Comparison of ENCODE assay signal across 10 cellular contexts in genomic region chr7:102444961-102445673, GRCh38. TPM values are rescaled to one million over a fixed set of nuclear protein-coding genes. Genes with fewer than 3 reads are reported as not detected.
DNase-seq lines count a peak whose midpoint lies in the region; ATAC-seq and TF ChIP-seq lines count a peak whose summit lies in the region.
"Had no signal": no experiment of that assay in that cellular context is flagged by ENCODE, and none has a peak within 500 bp of the region (broad histone marks: within the 10 kb centered on the region; RNA-seq: fewer than 3 reads in every experiment).

No MANE protein-coding gene starts in this region.

- H3K18ac ChIP-seq in neuronal stem cell (ENCODE audit: low read length) = no peak overlapping the region

- no peak overlapping the region for H4K8ac ChIP-seq in neuronal stem cell (ENCODE audit: low read depth, low read length)

- H3K4me1 ChIP-seq in neuronal stem cell (ENCODE audit: control insufficient read depth in 2 of 2, insufficient read depth in 1 of 2, low read depth in 1 of 2, low read length in 2 of 2) = no peaks in the 10 kb centered on the region
- no peaks in the 10 kb centered on the region for H3K4me1 ChIP-seq in testis

- ATAC-seq in GM18873 (IDR thresholded peaks at IDR 0.05; ENCODE audit: low FRiP score, unreplicated experiment) (peak; percentile 48), GM21576 (IDR thresholded peaks at IDR 0.05; ENCODE audit: unreplicated experiment) (peak; percentile 49), HG03460 (IDR thresholded peaks at IDR 0.05; ENCODE audit: unreplicated experiment) (peak; percentile 41)
- ATAC-seq: gastroesophageal sphincter had no signal

- DNase-seq in neuronal stem cell (ENCODE audit: low spot score) (no peak), mesenteric fat pad (ENCODE audit: low spot score) (no peak), posterior vena cava (ENCODE audit: low spot score) (no peak), testis (no peak)
- DNase-seq: activated CD4-positive, alpha-beta T cell treated with anti-CD3 and anti-CD28 coated beads, Interleukin-2, amount 50 U/mL, for 4 hours; stimulated activated CD4-positive, alpha-beta T cell treated with anti-CD3 and anti-CD28 coated beads, Interleukin-1b, Interleukin-23, amount 100 ng/mL, for 48 hours had no signal

- H2BK120ac ChIP-seq in neuronal stem cell (ENCODE audit: low read depth, low read length) = no peak overlapping the region

- H3K27ac ChIP-seq in neuronal stem cell (replicated peaks; ENCODE audit: low read length) = no peak overlapping the region
- no peak overlapping the region for H3K27ac ChIP-seq in testis
- H3K27ac ChIP-seq: gastroesophageal sphincter had no signal

- TF ChIP-seq CTCF in testis (IDR thresholded peaks at IDR 0.05) = no peak

- no peak overlapping the region for H3K9ac ChIP-seq in neuronal stem cell (ENCODE audit: low read depth, low read length, poor library complexity)

- H2BK15ac ChIP-seq in neuronal stem cell (ENCODE audit: low read length) = no peak overlapping the region

- H3K36me3 ChIP-seq in neuronal stem cell (replicated peaks in 1 of 2; ENCODE audit: control insufficient read depth in 2 of 2, insufficient read depth in 2 of 2, low read length in 2 of 2) (peaks cover 18 to 66% of the 10 kb centered on the region in 2 donors), testis (ENCODE audit: low read depth, missing control alignments) (no peaks in the 10 kb centered on the region)

- H3K9me3 ChIP-seq in neuronal stem cell (replicated peaks in 1 of 2; ENCODE audit: control insufficient read depth in 2 of 2, insufficient read depth in 1 of 2, low read depth in 1 of 2, low read length in 2 of 2) (no peaks in the 10 kb centered on the region), testis (no peaks in the 10 kb centered on the region)
- H3K9me3 ChIP-seq: gastroesophageal sphincter had no signal

- H3K79me1 ChIP-seq in neuronal stem cell (ENCODE audit: low read depth, low read length) = no peaks in the 10 kb centered on the region

- no peak overlapping the region for H3K4me2 ChIP-seq in neuronal stem cell (ENCODE audit: insufficient read depth, low read length, poor library complexity, severe bottlenecking)

- H3K23ac ChIP-seq in neuronal stem cell (ENCODE audit: low read depth, low read length, poor library complexity) = peak overlapping the region; percentile 65

- TF ChIP-seq POLR2A in testis (IDR thresholded peaks at IDR 0.05) = no peak

- no peak overlapping the region for H2BK5ac ChIP-seq in neuronal stem cell (ENCODE audit: low read length)

- H3K14ac ChIP-seq in neuronal stem cell (ENCODE audit: low read length) = no peak overlapping the region

- H3K4ac ChIP-seq in neuronal stem cell (ENCODE audit: low read length) = no peak overlapping the region

- no peak overlapping the region for H4K91ac ChIP-seq in neuronal stem cell (ENCODE audit: low read depth, low read length, poor library complexity)

- intact Hi-C loops in posterior vena cava (cut with DNase I) = no loop called here
- intact Hi-C loops in testis (cut with DNase I; ENCODE audit: low total_unique reads) = no loop called here

- H2BK12ac ChIP-seq in neuronal stem cell (ENCODE audit: low read length) = no peak overlapping the region

- H3K27me3 ChIP-seq in neuronal stem cell (ENCODE audit: control insufficient read depth in 3 of 3, insufficient read depth in 3 of 3, low read depth in 1 of 3, low read length in 3 of 3) (no peaks in the 10 kb centered on the region), testis (no peaks in the 10 kb centered on the region)
- H3K27me3 ChIP-seq: gastroesophageal sphincter had no signal

- H3K4me3 ChIP-seq in neuronal stem cell (ENCODE audit: low read length in 2 of 2) = no peak overlapping the region
- no peak overlapping the region for H3K4me3 ChIP-seq in testis
- H3K4me3 ChIP-seq: gastroesophageal sphincter had no signal

- no peak overlapping the region for H2AFZ ChIP-seq in neuronal stem cell (ENCODE audit: low read length)

- no peak overlapping the region for H2AK5ac ChIP-seq in neuronal stem cell (ENCODE audit: low read depth, low read length)

- no CpG with 5 or more reads among the region's 17 CpGs for WGBS in neuronal stem cell (ENCODE audit: extremely low coverage in 2 of 2, insufficient read length in 2 of 2, insufficient replicate concordance in 1 of 2), 2 donors
- WGBS in testis, 2 donors = 89 to 92% methylated on average over 17 of the region's 17 CpGs

RNA-seq across cellular contexts. Expression of gene ORAI2, which starts 11.7 kb away (rescaled TPM):
- polyA plus RNA-seq in neuronal stem cell (2013, experiment 1 of 2) = 31.9 TPM
- 32.2 TPM for polyA plus RNA-seq in neuronal stem cell (2013, experiment 2 of 2)
- total RNA-seq in mesenteric fat pad = 33.7 TPM
- 10 to 100 TPM; 13.0 to 17.5 TPM for total RNA-seq in posterior vena cava
- total RNA-seq in testis = 10 to 100 TPM in 1 of 2 donors, 1 to 10 TPM in 1; 9.7 to 10.3 TPM
- 9.9 TPM for polyA plus RNA-seq in testis (ENCODE audit: insufficient read depth, low read depth, low replicate concordance)

RNA-seq across cellular contexts. Expression of gene ALKBH4, which starts 19.5 kb away (rescaled TPM):
- polyA plus RNA-seq in neuronal stem cell (2013, experiment 1 of 2) = 13.2 TPM
- polyA plus RNA-seq in neuronal stem cell (2013, experiment 2 of 2) = 13.2 TPM
- total RNA-seq in mesenteric fat pad = 7.0 TPM
- 1 to 10 TPM; 6.4 to 6.8 TPM for total RNA-seq in posterior vena cava
- 10 to 100 TPM; 26.7 to 27.7 TPM for total RNA-seq in testis
- 9.3 TPM for polyA plus RNA-seq in testis (ENCODE audit: insufficient read depth, low read depth, low replicate concordance)

RNA-seq across cellular contexts. Expression of gene LRWD1, which starts 19.7 kb away (rescaled TPM):
- 11.0 TPM for polyA plus RNA-seq in neuronal stem cell (2013, experiment 1 of 2)
- polyA plus RNA-seq in neuronal stem cell (2013, experiment 2 of 2) = 11.6 TPM
- 14.8 TPM for total RNA-seq in mesenteric fat pad
- 1 to 10 TPM; 6.6 to 9.2 TPM for total RNA-seq in posterior vena cava
- total RNA-seq in testis = 100 to 1,000 TPM; 221 to 350 TPM
- 540 TPM for polyA plus RNA-seq in testis (ENCODE audit: insufficient read depth, low read depth, low replicate concordance)

RNA-seq across cellular contexts. Expression of gene POLR2J, which starts 33.6 kb away (rescaled TPM):
- polyA plus RNA-seq in neuronal stem cell (2013, experiment 1 of 2) = 136 TPM
- 136 TPM for polyA plus RNA-seq in neuronal stem cell (2013, experiment 2 of 2)
- 43.6 TPM for total RNA-seq in mesenteric fat pad
- total RNA-seq in posterior vena cava = 10 to 100 TPM; 35.0 to 40.3 TPM
- total RNA-seq in testis = 10 to 100 TPM; 33.9 to 46.0 TPM
- polyA plus RNA-seq in testis (ENCODE audit: insufficient read depth, low read depth, low replicate concordance) = 73.1 TPM

RNA-seq across cellular contexts. Expression of gene PRKRIP1, which starts 49.0 kb away (rescaled TPM):
- 23.3 TPM for polyA plus RNA-seq in neuronal stem cell (2013, experiment 1 of 2)
- 21.4 TPM for polyA plus RNA-seq in neuronal stem cell (2013, experiment 2 of 2)
- 19.3 TPM for total RNA-seq in mesenteric fat pad
- 10 to 100 TPM; 13.8 to 13.9 TPM for total RNA-seq in posterior vena cava
- total RNA-seq in testis = 10 to 100 TPM; 52.5 to 71.1 TPM
- 50.8 TPM for polyA plus RNA-seq in testis (ENCODE audit: insufficient read depth, low read depth, low replicate concordance)

Comparison
In these comparisons a context has a peak if more than half of its experiments do, and no peak if none do; other contexts are left out.
1. RNA of gene LRWD1, which starts 19.7 kb away (total RNA-seq): 221 to 350 TPM in testis; 14.8 TPM in mesenteric fat pad (single experiment) and 6.6 to 9.2 TPM in posterior vena cava; every median in the first group is over 10 times any median in the second.
2. Peak in every context shown above with its lines, with median percentiles within 50 percentile points of each other: ATAC-seq.